8 cellular contexts compared by ENCODE assay signal in genomic region chr11:118194835-118195627, GRCh38. TPM values are rescaled to one million over a fixed set of nuclear protein-coding genes. Genes with fewer than 3 reads are reported as not detected.
DNase-seq lines count a peak whose midpoint lies in the region; ATAC-seq, FAIRE-seq and TF ChIP-seq lines count a peak whose summit lies in the region.

No MANE protein-coding gene starts in this region.

- H3K9me3 Mint-ChIP-seq in progenitor cell of endocrine pancreas (ENCODE audit: low read depth), result peaks cover 3% of the 10 kb centered on the region

- peak overlapping the region; percentile 91 for H3K27ac Mint-ChIP-seq in progenitor cell of endocrine pancreas

- no peak for ATAC-seq in GM18517 (IDR thresholded peaks at IDR 0.05; ENCODE audit: unreplicated experiment)

- peak; percentile 62 for FAIRE-seq in RCC 7860 (lab: Jason Lieb, UNC)

- H3K4me3 Mint-ChIP-seq in progenitor cell of endocrine pancreas (ENCODE audit: low read depth), result no peak overlapping the region

- H3K4me1 Mint-ChIP-seq in progenitor cell of endocrine pancreas (ENCODE audit: low read depth), result peaks cover 25% of the 10 kb centered on the region

- H3K36me3 Mint-ChIP-seq in progenitor cell of endocrine pancreas (ENCODE audit: insufficient read depth), result no peaks in the 10 kb centered on the region

- no peak for TF ChIP-seq CTCF in progenitor cell of endocrine pancreas (IDR thresholded peaks at IDR 0.05; ENCODE audit: unreplicated experiment)

- DNase-seq in GM03348 (ENCODE audit: low spot score), result peak; percentile 78
- DNase-seq in RCC 7860 (ENCODE audit: low spot score), result peak; percentile 69
- peak; percentile 93 for DNase-seq in foreskin melanocyte
- peak; percentile 31 for DNase-seq in progenitor cell of endocrine pancreas (ENCODE audit: low spot score, unreplicated experiment)
- no peak for DNase-seq in NCI-H82 (lab: John Stamatoyannopoulos, UW)
- DNase-seq in T1000 (lab: John Stamatoyannopoulos, UW), result no peak
- no peak for DNase-seq in RPMI8226

- no peaks in the 10 kb centered on the region for H3K27me3 Mint-ChIP-seq in progenitor cell of endocrine pancreas

RNA-seq across cellular contexts. Expression of gene SCN2B, which starts 18.6 kb away (rescaled TPM):
- 0.05 and 0.07 TPM in 2 replicates for total RNA-seq in progenitor cell of endocrine pancreas

RNA-seq across cellular contexts. Expression of gene JAML, which starts 29.8 kb away (rescaled TPM):
- total RNA-seq in progenitor cell of endocrine pancreas, result 0.22 and 0.60 TPM in 2 replicates

RNA-seq across cellular contexts. Expression of gene SCN4B, which starts 42.4 kb away (rescaled TPM):
- total RNA-seq in progenitor cell of endocrine pancreas, result 0.16 TPM in 1 of 2 replicates, not detected in the other

RNA-seq across cellular contexts. Expression of gene MPZL3, which starts 57.1 kb away (rescaled TPM):
- total RNA-seq in progenitor cell of endocrine pancreas, result 6.3 and 7.4 TPM in 2 replicates

Comparison
In these comparisons a context has a peak if more than half of its experiments do, and no peak if none do; other contexts are left out.
1. DNase-seq: peak in GM03348 (single experiment), RCC 7860 (single experiment), foreskin melanocyte (single experiment) and progenitor cell of endocrine pancreas (single experiment); none in NCI-H82 (single experiment), T1000 (single experiment) and RPMI8226 (single experiment).